9 cellular contexts compared by ENCODE assay signal in the genomic region with DNA sequence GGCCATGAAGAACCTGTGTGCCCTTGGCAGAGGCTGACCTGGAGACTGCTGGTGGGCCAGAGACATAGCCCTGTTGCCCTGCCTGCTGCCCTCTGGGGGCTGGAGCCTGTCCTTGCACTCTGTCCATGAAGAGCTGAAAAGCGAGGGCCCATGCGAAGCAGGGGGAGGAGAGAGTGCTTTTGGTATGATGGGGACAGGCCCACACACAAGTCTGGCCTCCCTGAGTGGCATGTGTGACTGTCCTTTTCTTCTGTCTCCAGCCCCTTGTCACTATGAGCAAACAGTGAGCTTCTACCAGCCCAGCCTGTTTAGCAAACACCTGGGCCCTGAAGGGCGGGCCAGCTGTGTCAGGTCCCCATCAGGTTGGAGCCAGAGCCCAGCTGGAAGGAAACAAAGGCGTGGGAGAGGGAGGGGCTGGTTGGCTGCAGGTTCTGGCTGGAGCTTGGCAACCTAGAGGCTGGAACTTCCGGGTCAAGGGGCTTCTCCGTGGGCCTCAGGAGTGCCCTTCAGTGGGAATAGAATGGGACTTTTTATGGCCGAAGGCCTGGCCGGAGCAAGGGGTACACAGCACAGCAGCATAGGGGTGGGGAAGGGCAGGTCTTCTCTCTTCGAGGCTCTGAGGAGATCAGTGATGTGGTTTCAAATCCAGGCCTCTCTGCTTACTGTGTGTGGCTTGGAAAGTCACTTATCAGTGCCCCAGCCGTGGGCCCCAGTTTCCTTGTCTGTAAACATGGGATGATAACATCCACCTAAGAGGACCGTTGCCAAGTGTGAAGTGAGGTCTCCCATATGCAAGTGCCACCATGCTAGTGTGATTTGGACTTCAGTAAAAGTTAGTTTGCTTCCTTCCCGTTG. TPM values are rescaled to one million over a fixed set of nuclear protein-coding genes. Genes with fewer than 3 reads are reported as not detected.
DNase-seq lines count a peak whose midpoint lies in the region; ATAC-seq lines count a peak whose summit lies in the region.
"Had no signal": no experiment of that assay in that cellular context is flagged by ENCODE, and none has a peak within 500 bp of the region (broad histone marks: within the 10 kb centered on the region; RNA-seq: fewer than 3 reads in every experiment).

No MANE protein-coding gene starts in this region.

- no peaks in the 10 kb centered on the region for H3K27me3 Mint-ChIP-seq in CD4-positive, CD25-positive, alpha-beta regulatory T cell

- H3K9me3 Mint-ChIP-seq in CD4-positive, CD25-positive, alpha-beta regulatory T cell, result no peaks in the 10 kb centered on the region

- H3K36me3 ChIP-seq in CD4-positive, CD25-positive, alpha-beta regulatory T cell (ENCODE audit: control insufficient read depth, insufficient read depth, low read length), result no peaks in the 10 kb centered on the region
- H3K36me3 ChIP-seq in muscle layer of duodenum (ENCODE audit: control insufficient read depth in 1 of 2, insufficient read depth in 2 of 2, low read length in 2 of 2), result peaks cover 0 to 5% of the 10 kb centered on the region in 2 donors

- no peaks in the 10 kb centered on the region for H3K9me3 ChIP-seq in CD4-positive, CD25-positive, alpha-beta regulatory T cell (ENCODE audit: control insufficient read depth in 2 of 2, low read length in 2 of 2)
- no peaks in the 10 kb centered on the region for H3K9me3 ChIP-seq in muscle layer of duodenum (ENCODE audit: control insufficient read depth in 1 of 2, low read length in 2 of 2)

- H3K4me3 Mint-ChIP-seq in CD4-positive, CD25-positive, alpha-beta regulatory T cell, result no peak overlapping the region

- peak overlapping the region in 2 of 3 donors; percentile 46 to 73 for H3K27ac Mint-ChIP-seq in CD4-positive, CD25-positive, alpha-beta regulatory T cell

- ATAC-seq in CD4-positive, CD25-positive, alpha-beta regulatory T cell (ENCODE audit: low read depth in 2 of 2), result peak; percentile 57 to 66
- ATAC-seq in GM18520 (IDR thresholded peaks at IDR 0.05; ENCODE audit: unreplicated experiment) (peak; percentile 46), HG02571 (IDR thresholded peaks at IDR 0.05; ENCODE audit: unreplicated experiment) (no peak)

- no peaks in the 10 kb centered on the region for H3K4me1 ChIP-seq in CD4-positive, CD25-positive, alpha-beta regulatory T cell (ENCODE audit: control insufficient read depth, insufficient read depth, low read length, poor library complexity, severe bottlenecking)
- peaks cover 0 to 15% of the 10 kb centered on the region in 2 donors for H3K4me1 ChIP-seq in muscle layer of duodenum (ENCODE audit: control insufficient read depth in 1 of 2, insufficient read depth in 2 of 2, low read length in 2 of 2)
- H3K4me1 ChIP-seq: parathyroid adenoma had no signal

- H3K36me3 Mint-ChIP-seq in CD4-positive, CD25-positive, alpha-beta regulatory T cell, result peaks cover 5% of the 10 kb centered on the region

- no peaks in the 10 kb centered on the region for H3K27me3 ChIP-seq in CD4-positive, CD25-positive, alpha-beta regulatory T cell (ENCODE audit: control insufficient read depth, insufficient read depth, low read length)
- H3K27me3 ChIP-seq in muscle layer of duodenum (ENCODE audit: low read depth, low read length), result no peaks in the 10 kb centered on the region

- peak in 2 of 3 donors; percentile 29 to 48 for DNase-seq in CD4-positive, CD25-positive, alpha-beta regulatory T cell
- DNase-seq in HPDE6-E6E7 (ENCODE audit: extremely low spot score) (peak; percentile 54), SK-MEL-5 (ENCODE audit: low read depth, low spot score) (peak; percentile 79), dermis blood vessel endothelial cell (peak; percentile 78), globus pallidus (ENCODE audit: low spot score) (no peak)

- H3K4me3 ChIP-seq in CD4-positive, CD25-positive, alpha-beta regulatory T cell (ENCODE audit: low read depth, low read length), result no peak overlapping the region
- no peak overlapping the region for H3K4me3 ChIP-seq in muscle layer of duodenum (ENCODE audit: low read depth in 1 of 2, low read length in 2 of 2)

- in situ Hi-C loops in SK-MEL-5 (cut with HindIII; ENCODE audit: low pct_unique_long_range_greater_than_20kb, low sequenced_read_pairs), result no loop called here

- peaks cover 0 to 7% (median 3%) of the 10 kb centered on the region in 4 donors for H3K4me1 Mint-ChIP-seq in CD4-positive, CD25-positive, alpha-beta regulatory T cell

- H3K27ac ChIP-seq in CD4-positive, CD25-positive, alpha-beta regulatory T cell (ENCODE audit: insufficient read depth, low read length, poor library complexity, severe bottlenecking), result no peak overlapping the region
- H3K27ac ChIP-seq in muscle layer of duodenum (ENCODE audit: low read length), result peak overlapping the region; percentile 73
- H3K27ac ChIP-seq: parathyroid adenoma had no signal

RNA-seq across cellular contexts. Expression of a gene that starts 14.3 kb away (rescaled TPM):
- total RNA-seq in CD4-positive, CD25-positive, alpha-beta regulatory T cell, result 19.9 TPM
- 10 to 100 TPM in 2 of 4 donors, 1 to 10 TPM in 2; 8.4 to 12.0 (median 10.3) TPM for polyA plus RNA-seq in CD4-positive, CD25-positive, alpha-beta regulatory T cell
- 66.9 and 77.5 TPM in 2 replicates for total RNA-seq in SK-MEL-5 (2014; rRNA removed; shearing (Covaris generic))
- polyA plus RNA-seq in SK-MEL-5 (2015; cell fraction: cytosol; rRNA removed), result 222 and 267 TPM in 2 replicates
- 39.2 and 40.5 TPM in 2 replicates for polyA plus RNA-seq in SK-MEL-5 (2015; cell fraction: nucleus; rRNA removed)
- 100 and 121 TPM in 2 replicates for total RNA-seq in dermis blood vessel endothelial cell
